In genomic region chr20:62651285-62652021, GRCh38 we compare ENCODE assay signal across 1 cellular context.
TF ChIP-seq lines count a peak whose summit lies in the region.

No MANE protein-coding gene starts in this region.

TF ChIP-seq in HEK293, 187 proteins besides CTCF, POLR2A, EP300 and RAD21 (continued from another document):
- TF ChIP-seq ZNF10 (tag by site-specific recombination; IDR thresholded peaks at IDR 0.05): peak; percentile 73; the same call in 1 of the 2 replicates
- TF ChIP-seq ZEB2 (tag by site-specific recombination; IDR thresholded peaks at IDR 0.05): peak; percentile 85
